1 cellular context compared by ENCODE assay signal in the genomic region with DNA sequence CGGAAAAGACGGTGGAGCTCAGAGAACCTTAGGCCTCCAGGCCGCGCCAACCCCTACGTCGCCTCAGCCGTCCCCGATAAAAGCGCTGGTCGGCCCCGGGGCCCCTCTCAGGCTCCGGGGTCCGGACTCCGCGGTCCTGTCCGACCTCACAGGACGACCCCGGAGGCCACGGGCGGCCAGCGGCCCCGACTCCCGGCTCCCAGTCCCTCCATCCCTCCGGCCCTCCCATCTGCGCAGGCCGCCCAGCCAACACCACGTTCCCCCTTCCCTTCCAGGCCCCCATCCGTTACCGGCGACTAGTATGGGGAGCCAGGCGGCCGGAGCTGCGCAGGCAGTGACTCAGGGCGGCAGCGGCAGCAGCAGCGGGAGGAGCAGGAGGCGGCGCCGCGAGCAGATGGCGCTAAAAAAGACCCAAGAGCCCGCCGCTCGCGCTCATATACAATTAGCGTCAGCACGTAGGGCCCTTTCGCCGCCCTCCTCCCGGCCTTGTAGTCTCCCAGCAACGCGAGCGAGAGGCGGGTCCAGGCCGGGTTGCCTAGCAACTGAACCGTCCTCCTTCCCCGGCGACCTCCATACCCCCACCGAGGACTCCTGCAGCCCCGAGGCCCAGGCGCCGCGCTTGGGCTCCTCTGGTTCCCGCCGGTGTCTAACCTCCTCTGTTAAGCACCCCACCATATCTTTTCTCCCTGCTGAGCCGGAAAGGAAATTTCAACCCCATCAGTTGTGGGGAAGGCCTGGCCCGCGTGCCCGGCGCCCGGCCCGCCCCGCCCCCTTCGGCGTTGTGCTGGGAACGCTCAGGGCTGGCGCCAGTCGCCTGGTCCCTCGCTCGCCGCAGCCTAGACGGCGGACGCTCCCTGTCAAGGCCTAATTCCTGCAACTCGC.
TF ChIP-seq lines count a peak whose summit lies in the region.

A gene with protein sequence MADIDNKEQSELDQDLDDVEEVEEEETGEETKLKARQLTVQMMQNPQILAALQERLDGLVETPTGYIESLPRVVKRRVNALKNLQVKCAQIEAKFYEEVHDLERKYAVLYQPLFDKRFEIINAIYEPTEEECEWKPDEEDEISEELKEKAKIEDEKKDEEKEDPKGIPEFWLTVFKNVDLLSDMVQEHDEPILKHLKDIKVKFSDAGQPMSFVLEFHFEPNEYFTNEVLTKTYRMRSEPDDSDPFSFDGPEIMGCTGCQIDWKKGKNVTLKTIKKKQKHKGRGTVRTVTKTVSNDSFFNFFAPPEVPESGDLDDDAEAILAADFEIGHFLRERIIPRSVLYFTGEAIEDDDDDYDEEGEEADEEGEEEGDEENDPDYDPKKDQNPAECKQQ (minus strand): TSS at position 409 of the 882 bp plus-strand sequence. CDS start 10,466 bp downstream, outside the sequence.

TF ChIP-seq in GM12878, 131 proteins besides CTCF, POLR2A, EP300 and RAD21 (continued from another document and continues in another):
- TF ChIP-seq, protein P1, sequence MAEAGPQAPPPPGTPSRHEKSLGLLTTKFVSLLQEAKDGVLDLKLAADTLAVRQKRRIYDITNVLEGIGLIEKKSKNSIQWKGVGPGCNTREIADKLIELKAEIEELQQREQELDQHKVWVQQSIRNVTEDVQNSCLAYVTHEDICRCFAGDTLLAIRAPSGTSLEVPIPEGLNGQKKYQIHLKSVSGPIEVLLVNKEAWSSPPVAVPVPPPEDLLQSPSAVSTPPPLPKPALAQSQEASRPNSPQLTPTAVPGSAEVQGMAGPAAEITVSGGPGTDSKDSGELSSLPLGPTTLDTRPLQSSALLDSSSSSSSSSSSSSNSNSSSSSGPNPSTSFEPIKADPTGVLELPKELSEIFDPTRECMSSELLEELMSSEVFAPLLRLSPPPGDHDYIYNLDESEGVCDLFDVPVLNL (IDR thresholded peaks at IDR 0.05; ENCODE audit: low read depth, low read length): peak; percentile 62; the same call in 1 of the 2 replicates
- no peak for TF ChIP-seq ZZZ3 (IDR thresholded peaks at IDR 0.05; ENCODE audit: control insufficient read depth, insufficient read length, low read depth)
- TF ChIP-seq, protein P2, sequence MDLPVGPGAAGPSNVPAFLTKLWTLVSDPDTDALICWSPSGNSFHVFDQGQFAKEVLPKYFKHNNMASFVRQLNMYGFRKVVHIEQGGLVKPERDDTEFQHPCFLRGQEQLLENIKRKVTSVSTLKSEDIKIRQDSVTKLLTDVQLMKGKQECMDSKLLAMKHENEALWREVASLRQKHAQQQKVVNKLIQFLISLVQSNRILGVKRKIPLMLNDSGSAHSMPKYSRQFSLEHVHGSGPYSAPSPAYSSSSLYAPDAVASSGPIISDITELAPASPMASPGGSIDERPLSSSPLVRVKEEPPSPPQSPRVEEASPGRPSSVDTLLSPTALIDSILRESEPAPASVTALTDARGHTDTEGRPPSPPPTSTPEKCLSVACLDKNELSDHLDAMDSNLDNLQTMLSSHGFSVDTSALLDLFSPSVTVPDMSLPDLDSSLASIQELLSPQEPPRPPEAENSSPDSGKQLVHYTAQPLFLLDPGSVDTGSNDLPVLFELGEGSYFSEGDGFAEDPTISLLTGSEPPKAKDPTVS (IDR thresholded peaks at IDR 0.05; ENCODE audit: low read depth, low read length): no peak
- TF ChIP-seq, protein P3, sequence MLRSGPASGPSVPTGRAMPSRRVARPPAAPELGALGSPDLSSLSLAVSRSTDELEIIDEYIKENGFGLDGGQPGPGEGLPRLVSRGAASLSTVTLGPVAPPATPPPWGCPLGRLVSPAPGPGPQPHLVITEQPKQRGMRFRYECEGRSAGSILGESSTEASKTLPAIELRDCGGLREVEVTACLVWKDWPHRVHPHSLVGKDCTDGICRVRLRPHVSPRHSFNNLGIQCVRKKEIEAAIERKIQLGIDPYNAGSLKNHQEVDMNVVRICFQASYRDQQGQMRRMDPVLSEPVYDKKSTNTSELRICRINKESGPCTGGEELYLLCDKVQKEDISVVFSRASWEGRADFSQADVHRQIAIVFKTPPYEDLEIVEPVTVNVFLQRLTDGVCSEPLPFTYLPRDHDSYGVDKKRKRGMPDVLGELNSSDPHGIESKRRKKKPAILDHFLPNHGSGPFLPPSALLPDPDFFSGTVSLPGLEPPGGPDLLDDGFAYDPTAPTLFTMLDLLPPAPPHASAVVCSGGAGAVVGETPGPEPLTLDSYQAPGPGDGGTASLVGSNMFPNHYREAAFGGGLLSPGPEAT (IDR thresholded peaks at IDR 0.05; ENCODE audit: low read depth): 0 out of 2 replicates have a peak, but pooled peaks have one; percentile 2
- peak; percentile 95 for TF ChIP-seq RB1 (IDR thresholded peaks at IDR 0.05; ENCODE audit: borderline replicate concordance)
- TF ChIP-seq, protein P4, sequence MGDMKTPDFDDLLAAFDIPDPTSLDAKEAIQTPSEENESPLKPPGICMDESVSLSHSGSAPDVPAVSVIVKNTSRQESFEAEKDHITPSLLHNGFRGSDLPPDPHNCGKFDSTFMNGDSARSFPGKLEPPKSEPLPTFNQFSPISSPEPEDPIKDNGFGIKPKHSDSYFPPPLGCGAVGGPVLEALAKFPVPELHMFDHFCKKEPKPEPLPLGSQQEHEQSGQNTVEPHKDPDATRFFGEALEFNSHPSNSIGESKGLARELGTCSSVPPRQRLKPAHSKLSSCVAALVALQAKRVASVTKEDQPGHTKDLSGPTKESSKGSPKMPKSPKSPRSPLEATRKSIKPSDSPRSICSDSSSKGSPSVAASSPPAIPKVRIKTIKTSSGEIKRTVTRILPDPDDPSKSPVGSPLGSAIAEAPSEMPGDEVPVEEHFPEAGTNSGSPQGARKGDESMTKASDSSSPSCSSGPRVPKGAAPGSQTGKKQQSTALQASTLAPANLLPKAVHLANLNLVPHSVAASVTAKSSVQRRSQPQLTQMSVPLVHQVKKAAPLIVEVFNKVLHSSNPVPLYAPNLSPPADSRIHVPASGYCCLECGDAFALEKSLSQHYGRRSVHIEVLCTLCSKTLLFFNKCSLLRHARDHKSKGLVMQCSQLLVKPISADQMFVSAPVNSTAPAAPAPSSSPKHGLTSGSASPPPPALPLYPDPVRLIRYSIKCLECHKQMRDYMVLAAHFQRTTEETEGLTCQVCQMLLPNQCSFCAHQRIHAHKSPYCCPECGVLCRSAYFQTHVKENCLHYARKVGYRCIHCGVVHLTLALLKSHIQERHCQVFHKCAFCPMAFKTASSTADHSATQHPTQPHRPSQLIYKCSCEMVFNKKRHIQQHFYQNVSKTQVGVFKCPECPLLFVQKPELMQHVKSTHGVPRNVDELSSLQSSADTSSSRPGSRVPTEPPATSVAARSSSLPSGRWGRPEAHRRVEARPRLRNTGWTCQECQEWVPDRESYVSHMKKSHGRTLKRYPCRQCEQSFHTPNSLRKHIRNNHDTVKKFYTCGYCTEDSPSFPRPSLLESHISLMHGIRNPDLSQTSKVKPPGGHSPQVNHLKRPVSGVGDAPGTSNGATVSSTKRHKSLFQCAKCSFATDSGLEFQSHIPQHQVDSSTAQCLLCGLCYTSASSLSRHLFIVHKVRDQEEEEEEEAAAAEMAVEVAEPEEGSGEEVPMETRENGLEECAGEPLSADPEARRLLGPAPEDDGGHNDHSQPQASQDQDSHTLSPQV (IDR thresholded peaks at IDR 0.05): no peak
- peak; percentile 85 for TF ChIP-seq POLR2AphosphoS2 (IDR thresholded peaks at IDR 0.05; ENCODE audit: low read depth, low read length)
- TF ChIP-seq, protein P5, sequence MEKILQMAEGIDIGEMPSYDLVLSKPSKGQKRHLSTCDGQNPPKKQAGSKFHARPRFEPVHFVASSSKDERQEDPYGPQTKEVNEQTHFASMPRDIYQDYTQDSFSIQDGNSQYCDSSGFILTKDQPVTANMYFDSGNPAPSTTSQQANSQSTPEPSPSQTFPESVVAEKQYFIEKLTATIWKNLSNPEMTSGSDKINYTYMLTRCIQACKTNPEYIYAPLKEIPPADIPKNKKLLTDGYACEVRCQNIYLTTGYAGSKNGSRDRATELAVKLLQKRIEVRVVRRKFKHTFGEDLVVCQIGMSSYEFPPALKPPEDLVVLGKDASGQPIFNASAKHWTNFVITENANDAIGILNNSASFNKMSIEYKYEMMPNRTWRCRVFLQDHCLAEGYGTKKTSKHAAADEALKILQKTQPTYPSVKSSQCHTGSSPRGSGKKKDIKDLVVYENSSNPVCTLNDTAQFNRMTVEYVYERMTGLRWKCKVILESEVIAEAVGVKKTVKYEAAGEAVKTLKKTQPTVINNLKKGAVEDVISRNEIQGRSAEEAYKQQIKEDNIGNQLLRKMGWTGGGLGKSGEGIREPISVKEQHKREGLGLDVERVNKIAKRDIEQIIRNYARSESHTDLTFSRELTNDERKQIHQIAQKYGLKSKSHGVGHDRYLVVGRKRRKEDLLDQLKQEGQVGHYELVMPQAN (conservative IDR thresholded peaks at IDR 0.05): peak; percentile 84
- TF ChIP-seq POU2F2 (IDR thresholded peaks at IDR 0.05; ENCODE audit: borderline replicate concordance, low read depth, low read length): peak; percentile 62; the same call in 1 of the 3 replicates
- peak; percentile 64; the same call in 1 of the 2 replicates for TF ChIP-seq ZNF207 (IDR thresholded peaks at IDR 0.05; ENCODE audit: borderline replicate concordance)
- TF ChIP-seq EZH2 (IDR thresholded peaks at IDR 0.05; ENCODE audit: borderline replicate concordance, control insufficient read depth, low read depth, low read length): no peak
- peak; percentile 53; the same call in 1 of the 2 replicates for TF ChIP-seq SMAD5 (IDR thresholded peaks at IDR 0.05; ENCODE audit: low read depth)
- no peak for TF ChIP-seq NFYA (IDR thresholded peaks at IDR 0.05; ENCODE audit: borderline replicate concordance, low read depth, low read length)
- no peak for TF ChIP-seq ATF7 (IDR thresholded peaks at IDR 0.05; ENCODE audit: low read depth)
- TF ChIP-seq, protein P6, sequence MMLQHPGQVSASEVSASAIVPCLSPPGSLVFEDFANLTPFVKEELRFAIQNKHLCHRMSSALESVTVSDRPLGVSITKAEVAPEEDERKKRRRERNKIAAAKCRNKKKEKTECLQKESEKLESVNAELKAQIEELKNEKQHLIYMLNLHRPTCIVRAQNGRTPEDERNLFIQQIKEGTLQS (IDR thresholded peaks at IDR 0.05; ENCODE audit: borderline replicate concordance, extremely low read depth, low read depth, low read length): no peak
- no peak for TF ChIP-seq ZBED1 (IDR thresholded peaks at IDR 0.05; ENCODE audit: borderline replicate concordance)
- TF ChIP-seq IKZF1 (conservative IDR thresholded peaks at IDR 0.05): peak; percentile 77
- no peak for TF ChIP-seq LARP7 (IDR thresholded peaks at IDR 0.05)
- TF ChIP-seq, protein P7, sequence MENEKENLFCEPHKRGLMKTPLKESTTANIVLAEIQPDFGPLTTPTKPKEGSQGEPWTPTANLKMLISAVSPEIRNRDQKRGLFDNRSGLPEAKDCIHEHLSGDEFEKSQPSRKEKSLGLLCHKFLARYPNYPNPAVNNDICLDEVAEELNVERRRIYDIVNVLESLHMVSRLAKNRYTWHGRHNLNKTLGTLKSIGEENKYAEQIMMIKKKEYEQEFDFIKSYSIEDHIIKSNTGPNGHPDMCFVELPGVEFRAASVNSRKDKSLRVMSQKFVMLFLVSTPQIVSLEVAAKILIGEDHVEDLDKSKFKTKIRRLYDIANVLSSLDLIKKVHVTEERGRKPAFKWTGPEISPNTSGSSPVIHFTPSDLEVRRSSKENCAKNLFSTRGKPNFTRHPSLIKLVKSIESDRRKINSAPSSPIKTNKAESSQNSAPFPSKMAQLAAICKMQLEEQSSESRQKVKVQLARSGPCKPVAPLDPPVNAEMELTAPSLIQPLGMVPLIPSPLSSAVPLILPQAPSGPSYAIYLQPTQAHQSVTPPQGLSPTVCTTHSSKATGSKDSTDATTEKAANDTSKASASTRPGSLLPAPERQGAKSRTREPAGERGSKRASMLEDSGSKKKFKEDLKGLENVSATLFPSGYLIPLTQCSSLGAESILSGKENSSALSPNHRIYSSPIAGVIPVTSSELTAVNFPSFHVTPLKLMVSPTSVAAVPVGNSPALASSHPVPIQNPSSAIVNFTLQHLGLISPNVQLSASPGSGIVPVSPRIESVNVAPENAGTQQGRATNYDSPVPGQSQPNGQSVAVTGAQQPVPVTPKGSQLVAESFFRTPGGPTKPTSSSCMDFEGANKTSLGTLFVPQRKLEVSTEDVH (IDR thresholded peaks at IDR 0.05; ENCODE audit: low read depth, partially characterized antibody): no peak
- no peak for TF ChIP-seq FOS (IDR thresholded peaks at IDR 0.05; ENCODE audit: borderline replicate concordance, extremely low read depth, insufficient read length)
- TF ChIP-seq ZNF24 (IDR thresholded peaks at IDR 0.05): no peak
- no peak for TF ChIP-seq CHD1 (IDR thresholded peaks at IDR 0.05; ENCODE audit: low read depth, low read length)
- TF ChIP-seq PML (IDR thresholded peaks at IDR 0.05; ENCODE audit: low read length): peak; percentile 88
- no peak for TF ChIP-seq MTA2 (IDR thresholded peaks at IDR 0.05; ENCODE audit: low read depth)
- TF ChIP-seq IKZF2 (IDR thresholded peaks at IDR 0.05): peak in 1 of 2 experiments; percentile 12; a peak in 2 of 4 replicates
- TF ChIP-seq SMAD1 (IDR thresholded peaks at IDR 0.05; ENCODE audit: low read depth, partially characterized antibody): peak; percentile 48
- TF ChIP-seq ETV6 (conservative IDR thresholded peaks at IDR 0.05 in 1 of 2, IDR thresholded peaks at IDR 0.05 in 1 of 2; ENCODE audit: borderline replicate concordance in 1 of 2, low read depth in 1 of 2): no peak
- TF ChIP-seq, protein P8, sequence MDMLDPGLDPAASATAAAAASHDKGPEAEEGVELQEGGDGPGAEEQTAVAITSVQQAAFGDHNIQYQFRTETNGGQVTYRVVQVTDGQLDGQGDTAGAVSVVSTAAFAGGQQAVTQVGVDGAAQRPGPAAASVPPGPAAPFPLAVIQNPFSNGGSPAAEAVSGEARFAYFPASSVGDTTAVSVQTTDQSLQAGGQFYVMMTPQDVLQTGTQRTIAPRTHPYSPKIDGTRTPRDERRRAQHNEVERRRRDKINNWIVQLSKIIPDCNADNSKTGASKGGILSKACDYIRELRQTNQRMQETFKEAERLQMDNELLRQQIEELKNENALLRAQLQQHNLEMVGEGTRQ (IDR thresholded peaks at IDR 0.05; ENCODE audit: borderline replicate concordance, low read depth, low read length): no peak
- TF ChIP-seq TCF12 (IDR thresholded peaks at IDR 0.05; ENCODE audit: low read depth, low read length): peak; percentile 64; the same call in 1 of the 2 replicates
- TF ChIP-seq MYC (IDR thresholded peaks at IDR 0.05; ENCODE audit: insufficient read depth, insufficient read length, insufficient replicate concordance, low read length, severe bottlenecking): peak; percentile 3
- TF ChIP-seq, protein P9, sequence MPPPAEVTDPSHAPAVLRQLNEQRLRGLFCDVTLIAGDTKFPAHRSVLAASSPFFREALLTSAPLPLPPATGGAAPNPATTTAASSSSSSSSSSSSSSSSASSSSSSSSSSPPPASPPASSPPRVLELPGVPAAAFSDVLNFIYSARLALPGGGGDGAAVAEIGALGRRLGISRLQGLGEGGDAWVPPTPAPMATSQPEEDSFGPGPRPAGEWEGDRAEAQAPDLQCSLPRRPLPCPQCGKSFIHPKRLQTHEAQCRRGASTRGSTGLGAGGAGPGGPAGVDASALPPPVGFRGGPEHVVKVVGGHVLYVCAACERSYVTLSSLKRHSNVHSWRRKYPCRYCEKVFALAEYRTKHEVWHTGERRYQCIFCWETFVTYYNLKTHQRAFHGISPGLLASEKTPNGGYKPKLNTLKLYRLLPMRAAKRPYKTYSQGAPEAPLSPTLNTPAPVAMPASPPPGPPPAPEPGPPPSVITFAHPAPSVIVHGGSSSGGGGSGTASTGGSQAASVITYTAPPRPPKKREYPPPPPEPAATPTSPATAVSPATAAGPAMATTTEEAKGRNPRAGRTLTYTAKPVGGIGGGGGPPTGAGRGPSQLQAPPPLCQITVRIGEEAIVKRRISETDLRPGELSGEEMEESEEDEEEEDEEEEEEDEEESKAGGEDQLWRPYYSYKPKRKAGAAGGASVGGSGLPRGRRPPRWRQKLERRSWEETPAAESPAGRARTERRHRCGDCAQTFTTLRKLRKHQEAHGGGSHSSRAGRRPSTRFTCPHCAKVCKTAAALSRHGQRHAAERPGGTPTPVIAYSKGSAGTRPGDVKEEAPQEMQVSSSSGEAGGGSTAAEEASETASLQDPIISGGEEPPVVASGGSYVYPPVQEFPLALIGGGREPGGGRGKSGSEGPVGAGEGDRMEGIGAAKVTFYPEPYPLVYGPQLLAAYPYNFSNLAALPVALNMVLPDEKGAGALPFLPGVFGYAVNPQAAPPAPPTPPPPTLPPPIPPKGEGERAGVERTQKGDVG (CRISPR knock-in tag; IDR thresholded peaks at IDR 0.05): no peak
- TF ChIP-seq CHD2 (IDR thresholded peaks at IDR 0.05; ENCODE audit: borderline replicate concordance, low read depth, low read length): peak; percentile 20; the same call in 1 of the 2 replicates
